13 cellular contexts compared by ENCODE assay signal in genomic region chr1:66654643-66655042, GRCh38.
DNase-seq lines count a peak whose midpoint lies in the region; ATAC-seq and TF ChIP-seq lines count a peak whose summit lies in the region.
"Had no signal": no experiment of that assay in that cellular context is flagged by ENCODE, and none has a peak within 500 bp of the region (broad histone marks: within the 10 kb centered on the region; RNA-seq: fewer than 3 reads in every experiment).

No MANE protein-coding gene starts in this region.

- no peaks in the 10 kb centered on the region for H3K36me3 ChIP-seq in left ventricle myocardium inferior
- H3K36me3 ChIP-seq: BLaER1 treated with 17β-estradiol and CSF1 and Interleukin-3, amounts not matched to agents 10 nM and 100 nM; HAP-1 had no signal

- no peak for TF ChIP-seq CTCF in left ventricle myocardium inferior (IDR thresholded peaks at IDR 0.05; ENCODE audit: borderline replicate concordance)
- TF ChIP-seq CTCF in osteocyte (IDR thresholded peaks at IDR 0.05), result no peak

- peak overlapping the region; percentile 4 for H3K27ac Mint-ChIP-seq in osteocyte (ENCODE audit: unreplicated experiment)
- H3K27ac Mint-ChIP-seq: B cell; CD8-positive, alpha-beta T cell had no signal

- H3K27me3 ChIP-seq in left ventricle myocardium inferior (ENCODE audit: low read depth), result no peaks in the 10 kb centered on the region
- H3K27me3 ChIP-seq: BLaER1 treated with 17β-estradiol and CSF1 and Interleukin-3, amounts not matched to agents 10 nM and 100 nM had no signal

- DNase-seq in G401 (ENCODE audit: low spot score) (peak; percentile 29), cerebellar cortex (ENCODE audit: low spot score) (peak; percentile 11), left ventricle myocardium inferior (peak; percentile 15), osteocyte (ENCODE audit: extremely low spot score, unreplicated experiment) (no peak), GM03348 (ENCODE audit: low spot score) (no peak)
- DNase-seq: Calu3; CD8-positive, alpha-beta T cell; DMS79 treated with DMSO at 0.1 percent for 48 hours; GM23248 had no signal

- H3K9me3 ChIP-seq in left ventricle myocardium inferior (replicated peaks), result no peaks in the 10 kb centered on the region
- H3K9me3 ChIP-seq: HAP-1 had no signal

- no peak for ATAC-seq in activated CD4-positive, CD25-positive, alpha-beta regulatory T cell treated with anti-CD3 and anti-CD28 coated beads, Interleukin-2, amount 50 U/mL, for 24 hours
- ATAC-seq: CD8-positive, alpha-beta T cell had no signal

- intact Hi-C loops in left ventricle myocardium inferior (cut with micrococcal nuclease), result no loop called here

- peaks cover 4% of the 10 kb centered on the region for H3K4me1 Mint-ChIP-seq in osteocyte (ENCODE audit: unreplicated experiment)

- no peak overlapping the region for H3K27ac ChIP-seq in left ventricle myocardium inferior (replicated peaks)
- H3K27ac ChIP-seq: BLaER1 treated with 17β-estradiol and CSF1 and Interleukin-3, amounts not matched to agents 10 nM and 100 nM; GM23248 had no signal

- H3K9me3 Mint-ChIP-seq in osteocyte (ENCODE audit: unreplicated experiment), result no peaks in the 10 kb centered on the region
- H3K9me3 Mint-ChIP-seq: CD8-positive, alpha-beta T cell had no signal

- no peaks in the 10 kb centered on the region for H3K27me3 Mint-ChIP-seq in osteocyte (ENCODE audit: unreplicated experiment)

- no peak overlapping the region for H3K4me3 Mint-ChIP-seq in osteocyte (ENCODE audit: unreplicated experiment)
- H3K4me3 Mint-ChIP-seq: B cell; CD8-positive, alpha-beta T cell had no signal

- peaks cover 57% of the 10 kb centered on the region for H3K36me3 Mint-ChIP-seq in osteocyte (ENCODE audit: unreplicated experiment)
- H3K36me3 Mint-ChIP-seq: CD8-positive, alpha-beta T cell had no signal

- H3K4me1 ChIP-seq in left ventricle myocardium inferior, result no peaks in the 10 kb centered on the region
- H3K4me1 ChIP-seq: HAP-1 had no signal

- no peak overlapping the region for H3K4me3 ChIP-seq in left ventricle myocardium inferior
- H3K4me3 ChIP-seq: BLaER1 treated with 17β-estradiol and CSF1 and Interleukin-3, amounts not matched to agents 10 nM and 100 nM; GM23248; HAP-1 had no signal

- in situ Hi-C loops in G401 (cut with HindIII; ENCODE audit: low sequenced_read_pairs), result no loop called here

Comparison
In these comparisons a context has a peak if more than half of its experiments do, and no peak if none do; other contexts are left out.
1. DNase-seq: peak in G401 (single experiment), cerebellar cortex (single experiment) and left ventricle myocardium inferior (single experiment); none in osteocyte (single experiment) and GM03348 (single experiment).